8 cellular contexts compared by ENCODE assay signal in genomic region chr2:74198461-74199274, GRCh38. TPM values are rescaled to one million over a fixed set of nuclear protein-coding genes. Genes with fewer than 3 reads are reported as not detected.
DNase-seq lines count a peak whose midpoint lies in the region; ATAC-seq and TF ChIP-seq lines count a peak whose summit lies in the region.

Gene MTHFD2 (plus strand): TSS chr2:74198615. CDS start chr2:74198642, 27 bp downstream.

- peak; percentile 80 for ATAC-seq in HG03460 (IDR thresholded peaks at IDR 0.05; ENCODE audit: unreplicated experiment)

- intact Hi-C loops in colonic mucosa (cut with DNase I) = no loop called here

- peak; percentile 70 for TF ChIP-seq CTCF in colonic mucosa (IDR thresholded peaks at IDR 0.05)

- peak within 1 kb of the TSS; percentile 93 for H3K4me2 ChIP-seq in BLaER1

- peak within 1 kb of the TSS; percentile 100 for H3K27ac ChIP-seq in BLaER1
- H3K27ac ChIP-seq in colonic mucosa = peak within 1 kb of the TSS; percentile 95

- peaks cover 47% of the 10 kb centered on the region for H4K20me1 ChIP-seq in BLaER1

- H3K9ac ChIP-seq in BLaER1 (peak within 1 kb of the TSS; percentile 100), colonic mucosa (ENCODE audit: low read depth in 2 of 2, low read length in 2 of 2) (peak within 1 kb of the TSS; percentile 82 to 90)

- H3K4me1 ChIP-seq in BLaER1 = peaks cover 34% of the 10 kb centered on the region
- no peaks in the 10 kb centered on the region for H3K4me1 ChIP-seq in colonic mucosa

- H3K27me3 ChIP-seq in BLaER1 (no peaks in the 10 kb centered on the region), colonic mucosa (no peaks in the 10 kb centered on the region)

- H3K4me3 ChIP-seq in BLaER1 (peak within 1 kb of the TSS; percentile 92), colonic mucosa (peak within 1 kb of the TSS; percentile 94)

- DNase-seq in GM19240 (ENCODE audit: insufficient read length, low spot score) (peak; percentile 77), NCI-H524 treated with DMSO at 0.1 percent for 48 hours (lab: John Stamatoyannopoulos, UW) (peak; percentile 82), colonic mucosa (peak; percentile 93), left kidney (ENCODE audit: low read depth, low spot score) (peak; percentile 97)
- DNase-seq in activated CD4-positive, alpha-beta T cell treated with anti-CD3 and anti-CD28 coated beads for 4 hours = peak; percentile 92 to 94
- DNase-seq in stimulated activated CD4-positive, alpha-beta T cell treated with anti-CD3 and anti-CD28 coated beads, Interleukin-2, amount 100 ng/mL, for 24 hours = peak; percentile 93

- peaks cover 27% of the 10 kb centered on the region for H3K36me3 ChIP-seq in BLaER1
- no peaks in the 10 kb centered on the region for H3K36me3 ChIP-seq in colonic mucosa

- H3K9me3 ChIP-seq in BLaER1 (no peaks in the 10 kb centered on the region), colonic mucosa (no peaks in the 10 kb centered on the region)

RNA-seq across cellular contexts. Expression of gene MTHFD2, which starts in this region (rescaled TPM):
- 10 to 100 TPM; 44.9 to 89.2 TPM for total RNA-seq in colonic mucosa

Comparison
In these comparisons a context has a peak if more than half of its experiments do, and no peak if none do; other contexts are left out.
1. Peak in every context shown above with its lines: DNase-seq, ATAC-seq, H3K4me3 ChIP-seq and H3K27ac ChIP-seq.